16 cellular contexts compared by ENCODE assay signal in genomic region chr10:71751515-71752224, GRCh38. TPM values are rescaled to one million over a fixed set of nuclear protein-coding genes. Genes with fewer than 3 reads are reported as not detected.
DNase-seq lines count a peak whose midpoint lies in the region; ATAC-seq, FAIRE-seq and TF ChIP-seq lines count a peak whose summit lies in the region.
"Had no signal": no experiment of that assay in that cellular context is flagged by ENCODE, and none has a peak within 500 bp of the region (broad histone marks: within the 10 kb centered on the region; RNA-seq: fewer than 3 reads in every experiment).

No MANE protein-coding gene starts in this region.

- intact Hi-C loops in HepG2 (cut with micrococcal nuclease; ENCODE audit: unreplicated experiment): no loop called here
- intact Hi-C loops in mucosa of descending colon (cut with DNase I, micrococcal nuclease): no loop called here

- H3K4me3 ChIP-seq in liver (ENCODE audit: low read depth in 1 of 3, low read length in 3 of 3) (no peak overlapping the region), HepG2 (replicated peaks in 1 of 3; ENCODE audit: insufficient read depth in 1 of 3, low read depth in 2 of 3, low read length in 3 of 3) (no peak overlapping the region), mucosa of descending colon (no peak overlapping the region)
- H3K4me3 ChIP-seq: coronary artery, esophagus muscularis mucosa, thyroid gland had no signal

- H3K79me2 ChIP-seq in HepG2 (ENCODE audit: insufficient read depth, low read length): no peaks in the 10 kb centered on the region

- CTCF ChIA-PET in HepG2 (lab: Yijun Ruan, JAX; ENCODE audit: low intra/inter-chr PET ratio, low total read pairs): no interaction called here

- no peak overlapping the region for H3K4me2 ChIP-seq in HepG2 (ENCODE audit: low read depth, low read length)

- no peak overlapping the region for H2AFZ ChIP-seq in HepG2 (ENCODE audit: low read length)

- TF ChIP-seq CTCF in liver (IDR thresholded peaks at IDR 0.05; ENCODE audit: low read depth, low read length, missing input control): no peak
- no peak for TF ChIP-seq CTCF in HepG2 (CRISPR knock-in tag; IDR thresholded peaks at IDR 0.05)
- no peak for TF ChIP-seq CTCF in mucosa of descending colon (IDR thresholded peaks at IDR 0.05)

- TF ChIP-seq EP300 in HepG2 (IDR thresholded peaks at IDR 0.05; ENCODE audit: low read depth in 2 of 2, low read length in 2 of 2) (no peak), HepG2 (CRISPR knock-in tag; IDR thresholded peaks at IDR 0.05; ENCODE audit: borderline replicate concordance) (no peak)

- WGBS in liver: 79% methylated on average over 14 of the region's 14 CpGs
- 52% methylated on average over 4 of the region's 14 CpGs for WGBS in HepG2 (ENCODE audit: low lambda C conversion rate)

- peak overlapping the region in 1 of 2 donors; percentile 49 for H3K27ac ChIP-seq in liver (ENCODE audit: low read depth in 1 of 2, low read length in 2 of 2)
- H3K27ac ChIP-seq in HepG2 (ENCODE audit: extremely low read length, insufficient read depth, low read length): no peak overlapping the region
- H3K27ac ChIP-seq: thyroid gland had no signal

- H3K4me1 ChIP-seq in liver (ENCODE audit: control insufficient read depth in 4 of 4, insufficient read depth in 4 of 4, low read length in 3 of 4): peaks cover 2 to 22% (median 12%) of the 10 kb centered on the region in 4 donors
- peaks cover 58% of the 10 kb centered on the region for H3K4me1 ChIP-seq in HepG2 (ENCODE audit: insufficient read depth, low read length)
- peaks cover 53% of the 10 kb centered on the region for H3K4me1 ChIP-seq in mucosa of descending colon (ENCODE audit: low read depth)

- no peak overlapping the region for H3K4me3 Mint-ChIP-seq in activated naive CD8-positive, alpha-beta T cell treated with anti-CD3 and anti-CD28 coated beads for 36 hours

- H3K36me3 Mint-ChIP-seq in activated naive CD8-positive, alpha-beta T cell treated with anti-CD3 and anti-CD28 coated beads for 36 hours: peaks cover 34% of the 10 kb centered on the region

- H3K27me3 ChIP-seq in liver (ENCODE audit: control insufficient read depth in 4 of 4, insufficient read depth in 4 of 4, low read length in 3 of 4) (no peaks in the 10 kb centered on the region), HepG2 (ENCODE audit: control insufficient read depth in 1 of 2, insufficient read depth in 2 of 2, low read length in 2 of 2) (peaks cover 3 to 34% of the 10 kb centered on the region in 2 experiments; a peak in 3 of 5 replicates)
- H3K27me3 ChIP-seq: esophagus muscularis mucosa, thyroid gland had no signal

- H3K9ac ChIP-seq in liver (ENCODE audit: low read depth in 1 of 2, low read length in 2 of 2) (no peak overlapping the region), HepG2 (ENCODE audit: insufficient read depth, low read depth, low read length) (no peak overlapping the region)

- POLR2A ChIA-PET in HepG2 (lab: Yijun Ruan, JAX): no interaction called here

- H3K9me3 Mint-ChIP-seq in activated naive CD8-positive, alpha-beta T cell treated with anti-CD3 and anti-CD28 coated beads for 36 hours: no peaks in the 10 kb centered on the region

- in situ Hi-C loops in HepG2 (cut with HindIII; ENCODE audit: extremely low pct_ligation_motif_present, low pct_unique_long_range_greater_than_20kb): no loop called here

- no TSS peak for BruUV-seq in HepG2 (replicated peaks; lab: Mats Ljungman, UMichigan)

- TF ChIP-seq POLR2A in HepG2 (IDR thresholded peaks at IDR 0.05; ENCODE audit: insufficient read depth in 1 of 2, low read depth in 2 of 2, low read length in 2 of 2): no peak

- DNase-seq in HepG2 (ENCODE audit: low spot score): no peak
- DNase-seq in activated naive CD8-positive, alpha-beta T cell treated with anti-CD3 and anti-CD28 coated beads for 36 hours: no peak
- peak in 2 of 3 donors; percentile 28 to 53 for DNase-seq in mucosa of descending colon
- DNase-seq in iPS-NIHi7 (ENCODE audit: extremely low spot score): no peak
- no peak for DNase-seq in NCI-H69 (lab: John Stamatoyannopoulos, UW)
- no peak for DNase-seq in SW480 (ENCODE audit: low spot score)
- DNase-seq: anterior cingulate cortex, hippocampal formation, NCI-H1092 treated with DMSO at 0.1 percent for 48 hours, NCI-H2171 treated with DMSO at 0.1 percent for 48 hours, thyroid gland had no signal

- H3K27me3 Mint-ChIP-seq in activated naive CD8-positive, alpha-beta T cell treated with anti-CD3 and anti-CD28 coated beads for 36 hours: no peaks in the 10 kb centered on the region

- peaks cover 95% of the 10 kb centered on the region for H3K4me1 Mint-ChIP-seq in activated naive CD8-positive, alpha-beta T cell treated with anti-CD3 and anti-CD28 coated beads for 36 hours

- H3K27ac Mint-ChIP-seq in activated naive CD8-positive, alpha-beta T cell treated with anti-CD3 and anti-CD28 coated beads for 36 hours: peak overlapping the region; percentile 84

- TF ChIP-seq RAD21 in liver (IDR thresholded peaks at IDR 0.05): no peak
- no peak for TF ChIP-seq RAD21 in HepG2 (CRISPR knock-in tag; IDR thresholded peaks at IDR 0.05)

- no peaks in the 10 kb centered on the region for H3K9me3 ChIP-seq in liver (ENCODE audit: control insufficient read depth in 4 of 4, low read length in 3 of 4)
- H3K9me3 ChIP-seq in HepG2 (ENCODE audit: low read length): no peaks in the 10 kb centered on the region
- no peaks in the 10 kb centered on the region for H3K9me3 ChIP-seq in mucosa of descending colon
- H3K9me3 ChIP-seq: esophagus muscularis mucosa, thyroid gland had no signal

- H3K36me3 ChIP-seq in liver (ENCODE audit: control insufficient read depth in 4 of 4, insufficient read depth in 3 of 4, low read depth in 1 of 4, low read length in 3 of 4) (peaks cover 0 to 3% (median 0%) of the 10 kb centered on the region in 4 donors), HepG2 (replicated peaks in 1 of 2; ENCODE audit: control insufficient read depth in 1 of 2, insufficient read depth in 2 of 2, low read length in 2 of 2) (no peaks in the 10 kb centered on the region), mucosa of descending colon (ENCODE audit: low read depth) (no peaks in the 10 kb centered on the region)

- no peak for ATAC-seq in HepG2
- ATAC-seq in mucosa of descending colon: no peak
- no peak for ATAC-seq in HG02884 (IDR thresholded peaks at IDR 0.05; ENCODE audit: unreplicated experiment)

- FAIRE-seq in HepG2 (lab: Jason Lieb, UNC): no peak

- no peaks in the 10 kb centered on the region for H4K20me1 ChIP-seq in HepG2 (ENCODE audit: insufficient read depth, low read length)

RNA-seq across cellular contexts. Expression of gene VSIR, which starts 21.6 kb away (rescaled TPM):
- total RNA-seq in liver: 10 to 100 TPM; 11.3 to 12.2 TPM
- 10 to 100 TPM in 1 of 2 donors, 1 to 10 TPM in 1; 7.2 to 10.3 TPM for polyA plus RNA-seq in liver
- 0.36 and 0.44 TPM in 2 replicates for total RNA-seq in HepG2 (2016; rRNA removed; fragmentation: Illumina TruSeq; extraction: Trizol)
- total RNA-seq in HepG2 (2016; cell fraction: cytosol; rRNA removed; fragmentation: Illumina TruSeq; extraction: Trizol; ENCODE audit: low read depth): 0.26 TPM in 1 of 2 replicates, not detected in the other
- 0.41 TPM in 1 of 2 replicates, not detected in the other for total RNA-seq in HepG2 (2016; cell fraction: insoluble cytoplasmic fraction; rRNA removed; fragmentation: Illumina TruSeq; extraction: Trizol)
- total RNA-seq in HepG2 (2016; cell fraction: membrane; rRNA removed; fragmentation: Illumina TruSeq; extraction: Trizol): 0.14 TPM in 1 of 2 replicates, not detected in the other
- total RNA-seq in HepG2 (2016; cell fraction: nucleus; rRNA removed; fragmentation: Illumina TruSeq; extraction: Trizol): 0.16 and 0.19 TPM in 2 replicates
- 3.2 and 3.8 TPM in 2 replicates for polyA plus RNA-seq in HepG2 (2011; rRNA removed)
- 2.2 and 3.9 TPM in 2 replicates for polyA plus RNA-seq in HepG2 (2011; cell fraction: cytosol; rRNA removed)
- 2.1 and 3.3 TPM in 2 replicates for polyA plus RNA-seq in HepG2 (2011; cell fraction: nucleus; rRNA removed)
- 0.35 and 0.81 TPM in 2 replicates for polyA plus RNA-seq in HepG2 (2012)
- 0.18 and 0.35 TPM in 2 replicates for polyA plus RNA-seq in HepG2 (2016; cell fraction: cytosol; fragmentation: Illumina TruSeq; extraction: Trizol; ENCODE audit: low read depth)
- polyA plus RNA-seq in HepG2 (2016; cell fraction: insoluble cytoplasmic fraction; fragmentation: Illumina TruSeq; extraction: Trizol; ENCODE audit: low read depth): 0.23 TPM in 1 of 2 replicates, not detected in the other
- polyA plus RNA-seq in HepG2 (2016; cell fraction: membrane; fragmentation: Illumina TruSeq; extraction: Trizol; ENCODE audit: low read depth): 0.14 and 0.38 TPM in 2 replicates
- polyA plus RNA-seq in HepG2 (2016; cell fraction: nucleus; fragmentation: Illumina TruSeq; extraction: Trizol; ENCODE audit: insufficient read depth, low read depth): 0.32 and 1.1 TPM in 2 replicates
- 4.6 and 6.5 TPM in 2 replicates for polyA minus RNA-seq in HepG2 (2011; rRNA and poly(A)+ RNA removed; ENCODE audit: low replicate concordance)
- 3.0 and 4.5 TPM in 2 replicates for polyA minus RNA-seq in HepG2 (2011; cell fraction: cytosol; rRNA and poly(A)+ RNA removed)
- polyA minus RNA-seq in HepG2 (2011; cell fraction: nucleus; rRNA and poly(A)+ RNA removed): 1.9 and 2.3 TPM in 2 replicates
- 10 to 100 TPM; 41.4 to 47.3 TPM for total RNA-seq in activated naive CD8-positive, alpha-beta T cell treated with anti-CD3 and anti-CD28 coated beads for 36 hours
- total RNA-seq in mucosa of descending colon: 10 to 100 TPM; 48.1 to 71.0 (median 60.7) TPM

RNA-seq across cellular contexts. Expression of gene C10orf105, which starts 32.1 kb away (rescaled TPM):
- total RNA-seq in liver: under 1 TPM in 1 of 2 donors, not detected in 1; under 0.01 TPM
- under 1 TPM in 1 of 2 donors, not detected in 1; 0.07 TPM for polyA plus RNA-seq in liver
- not detected in 2 replicates for total RNA-seq in HepG2 (2016; rRNA removed; fragmentation: Illumina TruSeq; extraction: Trizol)
- not detected in 2 replicates for total RNA-seq in HepG2 (2016; cell fraction: cytosol; rRNA removed; fragmentation: Illumina TruSeq; extraction: Trizol; ENCODE audit: low read depth)
- not detected in 2 replicates for total RNA-seq in HepG2 (2016; cell fraction: insoluble cytoplasmic fraction; rRNA removed; fragmentation: Illumina TruSeq; extraction: Trizol)
- not detected in 2 replicates for total RNA-seq in HepG2 (2016; cell fraction: membrane; rRNA removed; fragmentation: Illumina TruSeq; extraction: Trizol)
- not detected in 2 replicates for total RNA-seq in HepG2 (2016; cell fraction: nucleus; rRNA removed; fragmentation: Illumina TruSeq; extraction: Trizol)
- not detected in 2 replicates for polyA plus RNA-seq in HepG2 (2011; rRNA removed)
- polyA plus RNA-seq in HepG2 (2011; cell fraction: cytosol; rRNA removed): not detected in 2 replicates
- polyA plus RNA-seq in HepG2 (2011; cell fraction: nucleus; rRNA removed): not detected in 2 replicates
- polyA plus RNA-seq in HepG2 (2012): not detected in 2 replicates
- polyA plus RNA-seq in HepG2 (2016; cell fraction: cytosol; fragmentation: Illumina TruSeq; extraction: Trizol; ENCODE audit: low read depth): not detected in 2 replicates
- not detected in 2 replicates for polyA plus RNA-seq in HepG2 (2016; cell fraction: insoluble cytoplasmic fraction; fragmentation: Illumina TruSeq; extraction: Trizol; ENCODE audit: low read depth)
- polyA plus RNA-seq in HepG2 (2016; cell fraction: membrane; fragmentation: Illumina TruSeq; extraction: Trizol; ENCODE audit: low read depth): not detected in 2 replicates
- polyA plus RNA-seq in HepG2 (2016; cell fraction: nucleus; fragmentation: Illumina TruSeq; extraction: Trizol; ENCODE audit: insufficient read depth, low read depth): not detected in 2 replicates
- not detected in 2 replicates for polyA minus RNA-seq in HepG2 (2011; rRNA and poly(A)+ RNA removed; ENCODE audit: low replicate concordance)
- not detected in 2 replicates for polyA minus RNA-seq in HepG2 (2011; cell fraction: cytosol; rRNA and poly(A)+ RNA removed)
- not detected in 2 replicates for polyA minus RNA-seq in HepG2 (2011; cell fraction: nucleus; rRNA and poly(A)+ RNA removed)
- total RNA-seq in activated naive CD8-positive, alpha-beta T cell treated with anti-CD3 and anti-CD28 coated beads for 36 hours: under 1 TPM; 0.24 to 0.41 TPM
- under 1 TPM in 1 of 3 donors, not detected in 2; 0.10 TPM for total RNA-seq in mucosa of descending colon
- total RNA-seq: lung microvascular endothelial cell, thyroid gland had no signal

Comparison
In these comparisons a context has a peak if more than half of its experiments do, and no peak if none do; other contexts are left out.
1. DNase-seq: peak in mucosa of descending colon (2 of 3); none in HepG2 (single experiment), activated naive CD8-positive, alpha-beta T cell treated with anti-CD3 and anti-CD28 coated beads for 36 hours (single experiment), iPS-NIHi7 (single experiment), NCI-H69 (single experiment) and SW480 (single experiment).